ENCODE assay signal across 1 cellular context in genomic region chr12:2783936-2784600, GRCh38.
TF ChIP-seq lines count a peak whose summit lies in the region.

No MANE protein-coding gene starts in this region.

TF ChIP-seq in H1, 55 proteins besides CTCF, POLR2A, EP300 and RAD21:
- no peak for TF ChIP-seq CHD1 (IDR thresholded peaks at IDR 0.05; ENCODE audit: low read depth, low read length)
- TF ChIP-seq CHD2 (IDR thresholded peaks at IDR 0.05; ENCODE audit: low read length) = peak; percentile 79
- TF ChIP-seq RBBP5 (IDR thresholded peaks at IDR 0.05; ENCODE audit: borderline replicate concordance, low read depth, low read length) = no peak
- TF ChIP-seq SIX5 (IDR thresholded peaks at IDR 0.05; ENCODE audit: low read depth, low read length) = no peak
- TF ChIP-seq YY1 (IDR thresholded peaks at IDR 0.05; ENCODE audit: low read depth, low read length) = peak; percentile 28; the same call in 1 of the 2 replicates
- TF ChIP-seq RFX5 (IDR thresholded peaks at IDR 0.05; ENCODE audit: borderline replicate concordance, low read depth, low read length) = no peak
- TF ChIP-seq KDM1A (IDR thresholded peaks at IDR 0.05; ENCODE audit: borderline replicate concordance, low read length) = peak; percentile 82; the same call in 1 of the 2 replicates
- TF ChIP-seq MAFK (IDR thresholded peaks at IDR 0.05; ENCODE audit: low read depth, low read length) = no peak
- peak; percentile 28 for TF ChIP-seq KDM4A (IDR thresholded peaks at IDR 0.05; ENCODE audit: low read depth, low read length, severe bottlenecking)
- TF ChIP-seq BRCA1 (IDR thresholded peaks at IDR 0.05; ENCODE audit: low read depth, low read length) = peak; percentile 44; the same call in 1 of the 2 replicates
